17 cellular contexts compared by ENCODE assay signal in the genomic region with DNA sequence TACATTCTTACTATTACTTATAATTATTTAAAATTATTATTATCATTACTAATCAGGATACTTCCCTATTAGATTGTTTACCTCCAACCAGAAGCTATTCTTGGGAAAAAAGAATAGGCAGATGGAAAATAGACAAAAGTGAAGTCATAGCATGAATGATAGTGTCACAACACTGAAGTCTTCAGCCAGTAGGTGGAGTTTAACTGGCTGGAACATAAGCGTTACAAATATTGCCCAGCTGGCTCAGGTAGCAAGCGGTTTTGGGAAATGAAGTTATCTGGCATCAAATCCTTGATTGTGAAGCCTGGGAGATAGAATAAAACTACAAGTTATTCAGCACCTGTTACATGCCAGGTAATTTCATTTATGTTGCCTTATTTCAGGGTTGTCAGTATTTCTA.
A peak's percentile ranks its signal among the peaks of the same experiment; 100 is the strongest.
DNase-seq lines count a peak whose midpoint lies in the region; ATAC-seq, FAIRE-seq and TF ChIP-seq lines count a peak whose summit lies in the region.
"Had no signal": no experiment of that assay in that cellular context is flagged by ENCODE, and none has a peak within 500 bp of the region (broad histone marks: within the 10 kb centered on the region; RNA-seq: fewer than 3 reads in every experiment).

No MANE protein-coding gene starts in this region.

- no peaks in the 10 kb centered on the region for H3K79me2 ChIP-seq in SK-N-SH (ENCODE audit: insufficient read depth)
- no peaks in the 10 kb centered on the region for H3K79me2 ChIP-seq in PC-3 (ENCODE audit: low read length)

- H3K9me3 ChIP-seq in SK-N-SH, result no peaks in the 10 kb centered on the region
- no peaks in the 10 kb centered on the region for H3K9me3 ChIP-seq in PC-3 (ENCODE audit: low read length)
- no peaks in the 10 kb centered on the region for H3K9me3 ChIP-seq in CD8-positive, alpha-beta memory T cell (ENCODE audit: low read length)
- H3K9me3 ChIP-seq: heart right ventricle, pancreas had no signal

- no peaks in the 10 kb centered on the region for H3K9me2 ChIP-seq in SK-N-SH
- H3K9me2 ChIP-seq in PC-3 (replicated peaks; ENCODE audit: low read length), result no peaks in the 10 kb centered on the region

- H3K27ac Mint-ChIP-seq in CD8-positive, alpha-beta memory T cell, result no peak overlapping the region
- H3K27ac Mint-ChIP-seq: stimulated activated effector memory CD8-positive, alpha-beta T cell treated with anti-CD3 and anti-CD28 coated beads, Interleukin-12 subunit alpha, Interleukin-12 subunit beta, amount 100 ng/mL, for 72 hours had no signal

- no peak overlapping the region for H3K4me3 Mint-ChIP-seq in CD8-positive, alpha-beta memory T cell
- H3K4me3 Mint-ChIP-seq: stimulated activated effector memory CD8-positive, alpha-beta T cell treated with anti-CD3 and anti-CD28 coated beads, Interleukin-12 subunit alpha, Interleukin-12 subunit beta, amount 100 ng/mL, for 72 hours had no signal

- H3K4me2 ChIP-seq in SK-N-SH (no peak overlapping the region), PC-3 (ENCODE audit: low read length) (no peak overlapping the region)

- POLR2A ChIA-PET in SK-N-SH (lab: Yijun Ruan, JAX), result no interaction called here
- POLR2A ChIA-PET in PC-3 (lab: Charles Lee; ENCODE audit: unreplicated experiment), result no interaction called here
- POLR2A ChIA-PET in CD8-positive, alpha-beta memory T cell (lab: Charles Lee), result no interaction called here

- ATAC-seq in SK-N-SH treated with all-trans-retinoic acid at 6 μM for 48 hours (no peak), PC-3 (no peak; the same call in 1 of the 2 replicates), foreskin keratinocyte (no peak)
- ATAC-seq: heart right ventricle; stimulated activated effector memory CD8-positive, alpha-beta T cell treated with anti-CD3 and anti-CD28 coated beads, Interleukin-12 subunit alpha, Interleukin-12 subunit beta, amount 100 ng/mL, for 72 hours had no signal

- WGBS in SK-N-SH (ENCODE audit: low lambda C conversion rate), result 89% methylated on average over 2 of the region's 2 CpGs

- H3K4me1 ChIP-seq in SK-N-SH (ENCODE audit: control insufficient read depth in 1 of 2, insufficient read depth in 2 of 2, low read depth in 1 of 2, low read length in 1 of 2) (no peaks in the 10 kb centered on the region; a peak in 2 of 4 replicates), PC-3 (ENCODE audit: insufficient read depth, low read length) (peaks cover 7% of the 10 kb centered on the region), foreskin keratinocyte (no peaks in the 10 kb centered on the region)
- H3K4me1 ChIP-seq in CD8-positive, alpha-beta memory T cell (ENCODE audit: insufficient read depth, low read length), result no peaks in the 10 kb centered on the region
- H3K4me1 ChIP-seq: heart right ventricle, pancreas had no signal

- BruUV-seq in PC-3 (replicated peaks; lab: Mats Ljungman, UMichigan), result no TSS peak

- H3K36me3 Mint-ChIP-seq in CD8-positive, alpha-beta memory T cell, result no peaks in the 10 kb centered on the region
- H3K36me3 Mint-ChIP-seq: stimulated activated effector memory CD8-positive, alpha-beta T cell treated with anti-CD3 and anti-CD28 coated beads, Interleukin-12 subunit alpha, Interleukin-12 subunit beta, amount 100 ng/mL, for 72 hours had no signal

- H4K20me1 ChIP-seq in SK-N-SH (ENCODE audit: insufficient read depth) (no peaks in the 10 kb centered on the region), PC-3 (ENCODE audit: low read length) (no peaks in the 10 kb centered on the region)

- H3K9me3 Mint-ChIP-seq in CD8-positive, alpha-beta memory T cell, result peaks cover 0 to 18% (median 6%) of the 10 kb centered on the region in 5 donors

- intact Hi-C loops in PC-3 (cut with micrococcal nuclease), result loop anchor here (5.0 kb wide), 1 partner anchor 401 kb away; no protein-coding TSS in a partner anchor

- TF ChIP-seq CTCF in SK-N-SH (IDR thresholded peaks at IDR 0.05) (peak; percentile 20; the same call in 1 of the 2 replicates), PC-3 (conservative IDR thresholded peaks at IDR 0.05; ENCODE audit: low read depth, low read length) (peak; percentile 55), foreskin keratinocyte (conservative IDR thresholded peaks at IDR 0.05) (peak; percentile 37)

- TF ChIP-seq RAD21 in SK-N-SH (IDR thresholded peaks at IDR 0.05; ENCODE audit: low read length), result 0 out of 2 replicates have a peak, but pooled peaks have one; percentile 14

- FAIRE-seq in urothelium cell line (lab: Jason Lieb, UNC), result no peak
- FAIRE-seq: GM18507, pancreas had no signal

- H3K9ac ChIP-seq in SK-N-SH (no peak overlapping the region), PC-3 (ENCODE audit: low read length) (no peak overlapping the region)

- no peak for DNase-seq in SK-N-SH
- peak; percentile 44 for DNase-seq in PC-3
- no peak for DNase-seq in foreskin keratinocyte
- DNase-seq in urothelium cell line (ENCODE audit: low spot score), result peak; percentile 2
- no peak for DNase-seq in CD8-positive, alpha-beta memory T cell
- no peak for DNase-seq in stimulated activated CD4-positive, alpha-beta T cell treated with anti-CD3 and anti-CD28 coated beads, Interleukin-15, amount 100 ng/mL, for 24 hours
- DNase-seq in NCI-H226, result no peak
- DNase-seq: activated CD4-positive, alpha-beta T cell treated with anti-CD3 and anti-CD28 coated beads for 48 hours; DND-41; heart right ventricle; mesenchymal stem cell; MM.1S; NCI-H526 treated with DMSO at 0.1 percent for 48 hours; pancreas had no signal

- CTCF ChIA-PET in SK-N-SH (lab: Yijun Ruan, JAX) (interaction anchor here (0.7 to 1.6 kb wide), 6 partner anchors 8 to 582 kb away, joined by 3 to 6 read pairs (median 3); no protein-coding TSS in a partner anchor), PC-3 (lab: Charles Lee) (no interaction called here)
- CTCF ChIA-PET in CD8-positive, alpha-beta memory T cell (lab: Charles Lee), result no interaction called here

- no peaks in the 10 kb centered on the region for H3K27me3 ChIP-seq in SK-N-SH (ENCODE audit: insufficient read depth)
- no peaks in the 10 kb centered on the region for H3K27me3 ChIP-seq in PC-3 (ENCODE audit: low read length)
- no peaks in the 10 kb centered on the region for H3K27me3 ChIP-seq in foreskin keratinocyte
- no peaks in the 10 kb centered on the region for H3K27me3 ChIP-seq in CD8-positive, alpha-beta memory T cell (ENCODE audit: insufficient read depth, low read length, poor library complexity, severe bottlenecking)
- H3K27me3 ChIP-seq: heart right ventricle, pancreas had no signal

- no peaks in the 10 kb centered on the region for H3K4me1 Mint-ChIP-seq in CD8-positive, alpha-beta memory T cell
- H3K4me1 Mint-ChIP-seq: stimulated activated effector memory CD8-positive, alpha-beta T cell treated with anti-CD3 and anti-CD28 coated beads, Interleukin-12 subunit alpha, Interleukin-12 subunit beta, amount 100 ng/mL, for 72 hours had no signal

- H3K36me3 ChIP-seq in SK-N-SH (replicated peaks in 1 of 2; ENCODE audit: control insufficient read depth in 1 of 2, insufficient read depth in 2 of 2, low read length in 1 of 2) (no peaks in the 10 kb centered on the region), PC-3 (ENCODE audit: low read depth, low read length) (no peaks in the 10 kb centered on the region)
- no peaks in the 10 kb centered on the region for H3K36me3 ChIP-seq in CD8-positive, alpha-beta memory T cell (ENCODE audit: insufficient read depth, low read length)
- H3K36me3 ChIP-seq: heart right ventricle, pancreas had no signal

- no peaks in the 10 kb centered on the region for H3K27me3 Mint-ChIP-seq in CD8-positive, alpha-beta memory T cell

- peaks cover 9% of the 10 kb centered on the region for H3F3A ChIP-seq in SK-N-SH (replicated peaks; ENCODE audit: insufficient read depth)
- no peaks in the 10 kb centered on the region for H3F3A ChIP-seq in PC-3 (ENCODE audit: low read length, unreplicated experiment)

- no peak overlapping the region for H3K4me3 ChIP-seq in SK-N-SH (ENCODE audit: low read depth in 2 of 2, low read length in 1 of 2)
- no peak overlapping the region for H3K4me3 ChIP-seq in PC-3 (ENCODE audit: low read length)
- no peak overlapping the region for H3K4me3 ChIP-seq in CD8-positive, alpha-beta memory T cell (ENCODE audit: low read length)
- H3K4me3 ChIP-seq: heart right ventricle, pancreas had no signal

- H3K27ac ChIP-seq in SK-N-SH (ENCODE audit: low read depth in 2 of 2, low read length in 1 of 2) (no peak overlapping the region), PC-3 (ENCODE audit: low read length) (no peak overlapping the region), foreskin keratinocyte (no peak overlapping the region)
- H3K27ac ChIP-seq in CD8-positive, alpha-beta memory T cell (ENCODE audit: low read depth, low read length), result no peak overlapping the region
- H3K27ac ChIP-seq: heart right ventricle, pancreas had no signal

- TF ChIP-seq EP300 in SK-N-SH (IDR thresholded peaks at IDR 0.05; ENCODE audit: borderline replicate concordance in 1 of 2, low read depth in 1 of 2, low read length in 1 of 2), result no peak

- H2AFZ ChIP-seq in SK-N-SH (ENCODE audit: low read depth) (no peak overlapping the region), PC-3 (ENCODE audit: low read length) (no peak overlapping the region)

TF ChIP-seq in SK-N-SH, 30 proteins besides CTCF, POLR2A, EP300 and RAD21 (continues in another document):
- TF ChIP-seq TEAD4 (IDR thresholded peaks at IDR 0.05; ENCODE audit: borderline replicate concordance, insufficient read depth) (no peak), POLR2AphosphoS5 (IDR thresholded peaks at IDR 0.05; ENCODE audit: low read depth, low read length) (no peak), MXI1 (IDR thresholded peaks at IDR 0.05; ENCODE audit: low read depth, low read length) (no peak)

TF ChIP-seq in SK-N-SH treated with all-trans-retinoic acid at 6 μM for 48 hours, 23 proteins besides CTCF, POLR2A, EP300 and RAD21 (continues in another document):
- TF ChIP-seq, protein P1, sequence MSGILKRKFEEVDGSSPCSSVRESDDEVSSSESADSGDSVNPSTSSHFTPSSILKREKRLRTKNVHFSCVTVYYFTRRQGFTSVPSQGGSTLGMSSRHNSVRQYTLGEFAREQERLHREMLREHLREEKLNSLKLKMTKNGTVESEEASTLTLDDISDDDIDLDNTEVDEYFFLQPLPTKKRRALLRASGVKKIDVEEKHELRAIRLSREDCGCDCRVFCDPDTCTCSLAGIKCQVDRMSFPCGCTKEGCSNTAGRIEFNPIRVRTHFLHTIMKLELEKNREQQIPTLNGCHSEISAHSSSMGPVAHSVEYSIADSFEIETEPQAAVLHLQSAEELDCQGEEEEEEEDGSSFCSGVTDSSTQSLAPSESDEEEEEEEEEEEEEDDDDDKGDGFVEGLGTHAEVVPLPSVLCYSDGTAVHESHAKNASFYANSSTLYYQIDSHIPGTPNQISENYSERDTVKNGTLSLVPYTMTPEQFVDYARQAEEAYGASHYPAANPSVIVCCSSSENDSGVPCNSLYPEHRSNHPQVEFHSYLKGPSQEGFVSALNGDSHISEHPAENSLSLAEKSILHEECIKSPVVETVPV (CRISPR knock-in tag; IDR thresholded peaks at IDR 0.05), result no peak
- no peak for TF ChIP-seq CSDC2 (CRISPR knock-in tag; IDR thresholded peaks at IDR 0.05)
- no peak for TF ChIP-seq PPARA (CRISPR knock-in tag; IDR thresholded peaks at IDR 0.05; ENCODE audit: borderline replicate concordance)
- TF ChIP-seq ZC3H10 (CRISPR knock-in tag; IDR thresholded peaks at IDR 0.05), result no peak
- no peak for TF ChIP-seq ESRRG (CRISPR knock-in tag; IDR thresholded peaks at IDR 0.05)
- TF ChIP-seq RARB (CRISPR knock-in tag; IDR thresholded peaks at IDR 0.05), result no peak
- TF ChIP-seq ZFP30 (CRISPR knock-in tag; IDR thresholded peaks at IDR 0.05), result no peak

Comparison
In these comparisons a context has a peak if more than half of its experiments do, and no peak if none do; other contexts are left out.
1. DNase-seq: peak in PC-3 (single experiment) and urothelium cell line (single experiment); none in SK-N-SH (single experiment), foreskin keratinocyte (0 of 2), CD8-positive, alpha-beta memory T cell (0 of 5), stimulated activated CD4-positive, alpha-beta T cell treated with anti-CD3 and anti-CD28 coated beads, Interleukin-15, amount 100 ng/mL, for 24 hours (single experiment) and NCI-H226 (single experiment).
2. Peak in every context shown above with its lines, with median percentiles within 50 percentile points of each other: CTCF ChIP-seq.